Comparison of ENCODE assay signal across 1 cellular context in genomic region chr16:10944249-10945064, GRCh38.
TF ChIP-seq lines count a peak whose summit lies in the region.

Gene CLEC16A, plus strand, starts transcription at chr16:10944564. Its CDS starts 154 bp downstream, at chr16:10944718.

TF ChIP-seq in GM12878, 131 proteins besides CTCF, POLR2A, EP300 and RAD21 (continued from another document):
- TF ChIP-seq ZNF687 (IDR thresholded peaks at IDR 0.05) (peak; percentile 47; the same call in 1 of the 2 replicates), STAT1 (conservative IDR thresholded peaks at IDR 0.05) (peak; percentile 61; the same call in 1 of the 2 replicates), ZBTB40 (IDR thresholded peaks at IDR 0.05; ENCODE audit: borderline replicate concordance) (peak; percentile 83; the same call in 1 of the 2 replicates), MTA3 (IDR thresholded peaks at IDR 0.05; ENCODE audit: borderline replicate concordance, low read length) (no peak), PAX5 (IDR thresholded peaks at IDR 0.05; ENCODE audit: borderline replicate concordance, low read depth, low read length) (peak; percentile 48; the same call in 1 of the 2 replicates), ZNF217 (IDR thresholded peaks at IDR 0.05) (no peak), GATAD2B (conservative IDR thresholded peaks at IDR 0.05; ENCODE audit: low read depth) (peak; percentile 76)
